23 cellular contexts compared by ENCODE assay signal in genomic region chr16:79845734-79846135, GRCh38.
DNase-seq lines count a peak whose midpoint lies in the region; ATAC-seq, FAIRE-seq and TF ChIP-seq lines count a peak whose summit lies in the region.
"Had no signal": no experiment of that assay in that cellular context is flagged by ENCODE, and none has a peak within 500 bp of the region (broad histone marks: within the 10 kb centered on the region; RNA-seq: fewer than 3 reads in every experiment).

No MANE protein-coding gene starts in this region.

- H3K9me3 ChIP-seq in A549 (no peaks in the 10 kb centered on the region), OCI-LY3 (ENCODE audit: insufficient read depth, low read length) (0 out of 2 replicates have a peak, but pooled peaks cover 7% of the 10 kb centered on the region), GM12878 (replicated peaks; ENCODE audit: control insufficient read depth, insufficient read depth, low read length) (no peaks in the 10 kb centered on the region; the same call in 2 of the 3 replicates), HAP-1 (no peaks in the 10 kb centered on the region)
- H3K9me3 ChIP-seq: adrenal gland, breast epithelium, prostate gland, testis had no signal

- TF ChIP-seq RAD21 in A549 (conservative IDR thresholded peaks at IDR 0.05 in 1 of 2, IDR thresholded peaks at IDR 0.05 in 1 of 2) (no peak), GM12878 (IDR thresholded peaks at IDR 0.05; ENCODE audit: insufficient read depth, low read depth, low read length) (no peak)

- H4K20me1 ChIP-seq in OCI-LY3 (ENCODE audit: insufficient read depth, low read length) (no peaks in the 10 kb centered on the region), GM12878 (ENCODE audit: control insufficient read depth, insufficient read depth) (no peaks in the 10 kb centered on the region)

- intact Hi-C loops in GM12878 (cut with micrococcal nuclease; ENCODE audit: unreplicated experiment) = no loop called here

- TF ChIP-seq CTCF in A549 (IDR thresholded peaks at IDR 0.05) (no peak), GM06990 (IDR thresholded peaks at IDR 0.05; ENCODE audit: insufficient read depth, low read length, poor library complexity, severe bottlenecking) (no peak), OCI-LY3 (IDR thresholded peaks at IDR 0.05; ENCODE audit: low read depth, low read length) (no peak), GM12878 (IDR thresholded peaks at IDR 0.05 in 2 of 3, conservative IDR thresholded peaks at IDR 0.05 in 1 of 3; ENCODE audit: control insufficient read depth in 2 of 3, extremely low read depth in 1 of 3, insufficient read depth in 1 of 3, low read depth in 3 of 3, low read length in 3 of 3) (no peak)

- no peak for FAIRE-seq in A549 (lab: Jason Lieb, UNC)
- no peak for FAIRE-seq in GM12878 (lab: Jason Lieb, UNC)

- H3K27me3 ChIP-seq in GM06990 (replicated peaks; ENCODE audit: control insufficient read depth, insufficient read depth, low read length) (no peaks in the 10 kb centered on the region; the same call in 1 of the 2 replicates), OCI-LY3 (ENCODE audit: low read depth, low read length) (no peaks in the 10 kb centered on the region), GM12878 (replicated peaks in 1 of 2; ENCODE audit: control insufficient read depth in 2 of 2, insufficient read depth in 2 of 2, low read length in 1 of 2) (no peaks in the 10 kb centered on the region), HAP-1 (ENCODE audit: low read depth) (no peaks in the 10 kb centered on the region)
- H3K27me3 ChIP-seq: adrenal gland, breast epithelium, testis had no signal

- H3K79me2 ChIP-seq in OCI-LY3 (ENCODE audit: low read length) = no peaks in the 10 kb centered on the region
- no peaks in the 10 kb centered on the region for H3K79me2 ChIP-seq in GM12878 (ENCODE audit: control insufficient read depth, insufficient read depth, low read length)

- no peaks in the 10 kb centered on the region for H3K4me1 ChIP-seq in A549
- peaks cover 36% of the 10 kb centered on the region for H3K4me1 ChIP-seq in OCI-LY3 (ENCODE audit: low read length)
- H3K4me1 ChIP-seq in GM12878 (ENCODE audit: control insufficient read depth, insufficient read depth, low read length) = peaks cover 28% of the 10 kb centered on the region
- H3K4me1 ChIP-seq in HAP-1 = no peaks in the 10 kb centered on the region
- H3K4me1 ChIP-seq: adrenal gland, breast epithelium, testis had no signal

- WGBS in A549 (ENCODE audit: missing lambda C conversion rate) = 73% methylated on average over 7 of the region's 7 CpGs
- 69% methylated on average over 7 of the region's 7 CpGs for WGBS in GM12878 (ENCODE audit: insufficient coverage, insufficient replicate concordance, low lambda C conversion rate, missing lambda C conversion rate)

- POLR2A ChIA-PET in A549 (lab: Yijun Ruan, JAX) (no interaction called here), GM12878 (lab: Charles Lee) (no interaction called here)

- BruUV-seq in GM12878 (replicated peaks; lab: Mats Ljungman, UMichigan) = no TSS peak

- ATAC-seq in A549 (no peak), GM12878 (no peak), esophagus mucosa (no peak), GM21723 (IDR thresholded peaks at IDR 0.05; ENCODE audit: unreplicated experiment) (no peak)

- H3K9ac ChIP-seq in OCI-LY3 (ENCODE audit: low read length) (peak overlapping the region; percentile 73), GM12878 (ENCODE audit: control insufficient read depth, insufficient read depth, low read length) (peak overlapping the region; percentile 60; the same call in 1 of the 2 replicates)

- no peak overlapping the region for H3K4me3 ChIP-seq in A549
- H3K4me3 ChIP-seq in GM06990 (replicated peaks; ENCODE audit: low read depth, low read length) = peak overlapping the region; percentile 53
- H3K4me3 ChIP-seq in OCI-LY3 (ENCODE audit: low read length) = peak overlapping the region; percentile 74
- no peak overlapping the region for H3K4me3 ChIP-seq in GM12878
- H3K4me3 ChIP-seq in HAP-1 = no peak overlapping the region
- H3K4me3 ChIP-seq: adrenal gland, breast epithelium, prostate gland, testis had no signal

- RAD21 ChIA-PET in GM12878 (lab: Charles Lee; ENCODE audit: unreplicated experiment) = no interaction called here

- H3K27ac ChIP-seq in A549 (no peak overlapping the region), OCI-LY3 (ENCODE audit: low read length) (peak overlapping the region; percentile 98), GM12878 (ENCODE audit: control insufficient read depth, insufficient read depth) (peak overlapping the region; percentile 89)
- H3K27ac ChIP-seq: adrenal gland, breast epithelium, prostate gland, testis had no signal

- H2AFZ ChIP-seq in OCI-LY3 (ENCODE audit: low read depth, low read length) (peak overlapping the region; percentile 71; the same call in 1 of the 2 replicates), GM12878 (ENCODE audit: control insufficient read depth, low read depth, low read length) (no peak overlapping the region; the same call in 1 of the 2 replicates)

- TF ChIP-seq EP300 in A549 (IDR thresholded peaks at IDR 0.05) (no peak), GM12878 (IDR thresholded peaks at IDR 0.05; ENCODE audit: borderline replicate concordance in 1 of 2, control insufficient read depth in 1 of 2, low read depth in 2 of 2, low read length in 2 of 2) (no peak)

- CTCF ChIA-PET in A549 (lab: Yijun Ruan, JAX) = no interaction called here
- CTCF ChIA-PET in GM12878 (lab: Yijun Ruan, JAX) = no interaction called here

- H3K36me3 ChIP-seq in GM06990 (ENCODE audit: control insufficient read depth, insufficient read depth, low read length) (no peaks in the 10 kb centered on the region), OCI-LY3 (replicated peaks; ENCODE audit: low read depth, low read length) (peaks cover 6% of the 10 kb centered on the region), GM12878 (ENCODE audit: control insufficient read depth in 2 of 2, insufficient read depth in 2 of 2, low read length in 1 of 2) (no peaks in the 10 kb centered on the region), HAP-1 (replicated peaks) (no peaks in the 10 kb centered on the region)
- H3K36me3 ChIP-seq: adrenal gland, breast epithelium, prostate gland had no signal

- TF ChIP-seq POLR2A in A549 (IDR thresholded peaks at IDR 0.05; ENCODE audit: low read length) (no peak), GM12878 (IDR thresholded peaks at IDR 0.05; ENCODE audit: low read depth, low read length) (peak; percentile 8; the same call in 1 of the 2 replicates)

- SMC1A ChIA-PET in GM12878 (lab: Charles Lee; ENCODE audit: uncharacterized antibody, unreplicated experiment) = no interaction called here

- in situ Hi-C loops in GM12878 (cut with MboI) (no loop called here), HAP-1 (cut with MboI; ENCODE audit: low sequenced_read_pairs) (no loop called here)

- DNase-seq in A549 (ENCODE audit: low read depth in 1 of 2, low spot score in 1 of 2) (peak in 1 of 2 experiments; percentile 21), GM06990 (ENCODE audit: extremely low read depth, insufficient read length) (peak; percentile 30), GM12878 (ENCODE audit: low read depth, low spot score) (no peak), medulla oblongata (ENCODE audit: extremely low spot score) (no peak), HAP-1 (ENCODE audit: low spot score in 2 of 2) (no peak)
- DNase-seq: activated gamma-delta T cell; adrenal gland; CD4-positive, alpha-beta T cell; cortex of kidney; DMS153; head of caudate nucleus; immature natural killer cell; KBM-7; NCI-H1930; NCI-H345; stimulated activated naive B cell treated with anti-CD40 and anti-IgM and Interleukin-4, amounts not matched to agents 10 μg/mL and 1 μg/mL and 100 μg/mL, for 72 hours; T1000; testis had no signal

- H3K4me2 ChIP-seq in A549 (no peak overlapping the region), OCI-LY3 (ENCODE audit: low read length) (peak overlapping the region; percentile 97), GM12878 (ENCODE audit: control insufficient read depth, insufficient read depth) (peak overlapping the region; percentile 30; the same call in 1 of the 2 replicates)

TF ChIP-seq in A549, 52 proteins besides CTCF, POLR2A, EP300 and RAD21:
- TF ChIP-seq EHF (CRISPR knock-in tag; IDR thresholded peaks at IDR 0.05) (no peak), MAFK (IDR thresholded peaks at IDR 0.05; ENCODE audit: partially characterized antibody) (peak; percentile 4)

TF ChIP-seq in GM12878, 131 proteins besides CTCF, POLR2A, EP300 and RAD21 (continues in another document):
- TF ChIP-seq MAX (IDR thresholded peaks at IDR 0.05; ENCODE audit: low read depth, low read length) (no peak), BCLAF1 (IDR thresholded peaks at IDR 0.05) (no peak), ZZZ3 (IDR thresholded peaks at IDR 0.05; ENCODE audit: control insufficient read depth, insufficient read length, low read depth) (no peak), STAT3 (IDR thresholded peaks at IDR 0.05; ENCODE audit: low read depth, low read length) (no peak)

Comparison
In these comparisons a context has a peak if more than half of its experiments do, and no peak if none do; other contexts are left out.
1. H3K27ac ChIP-seq: peak in OCI-LY3 (single experiment) and GM12878 (single experiment); none in A549 (0 of 2).
2. H3K4me3 ChIP-seq: peak in GM06990 (single experiment) and OCI-LY3 (single experiment); none in A549 (single experiment), GM12878 (single experiment) and HAP-1 (single experiment).
3. Of the 24 proteins assayed by ChIP-seq in both GM12878 and A549: peak only in GM12878: JUNB and POLR2A; only in A549: none; in both: none; in neither: 22.